ENCODE assay signal across 19 cellular contexts in genomic region chr1:221910222-221910621, GRCh38.
"Had no signal": no experiment of that assay in that cellular context is flagged by ENCODE, and none has a peak within 500 bp of the region (broad histone marks: within the 10 kb centered on the region; RNA-seq: fewer than 3 reads in every experiment).

No MANE protein-coding gene starts in this region.

- ATAC-seq: activated T-helper 17 cell treated with anti-CD3 and anti-CD28 coated beads, Interleukin-2, amount 50 U/mL, for 72 hours; left lobe of liver; stimulated activated naive CD8-positive, alpha-beta T cell treated with anti-CD3 and anti-CD28 coated beads, Interleukin-15, Interleukin-2, amounts not matched to agents 100 U/mL and 50 U/mL, for 24 hours had no signal

- H3K27me3 Mint-ChIP-seq: activated B cell treated with CpG ODN at 0.5 μM for 24 hours; activated naive CD4-positive, alpha-beta T cell treated with anti-CD3 and anti-CD28 coated beads, Interleukin-2, amount 10 ng/mL, durations not matched to agents 7 days and 5 days; type B pancreatic cell had no signal

- H3K27ac Mint-ChIP-seq: activated B cell treated with CpG ODN at 0.5 μM for 24 hours; activated CD4-positive, alpha-beta T cell treated with anti-CD3 and anti-CD28 coated beads, Interleukin-2, amount 10 ng/mL, durations not matched to agents 7 days and 5 days; activated naive CD4-positive, alpha-beta T cell treated with anti-CD3 and anti-CD28 coated beads, Interleukin-2, amount 10 ng/mL, durations not matched to agents 7 days and 5 days; activated T-helper 17 cell treated with anti-CD3 and anti-CD28 coated beads, Interleukin-2, amount 50 U/mL, for 72 hours; nephron; type B pancreatic cell had no signal

- DNase-seq: activated B cell treated with CpG ODN at 0.5 μM for 24 hours; activated CD4-positive, alpha-beta T cell treated with anti-CD3 and anti-CD28 coated beads, Interleukin-2, amount 10 ng/mL, durations not matched to agents 7 days and 5 days; activated CD8-positive, alpha-beta memory T cell treated with anti-CD3 and anti-CD28 coated beads for 24 hours; activated naive CD4-positive, alpha-beta T cell treated with anti-CD3 and anti-CD28 coated beads, Interleukin-2, amount 10 ng/mL, durations not matched to agents 7 days and 5 days; activated T-cell treated with anti-CD3 and anti-CD28 coated beads for 4 hours; adrenal gland; caudate nucleus; colonic mucosa; foreskin melanocyte; head of caudate nucleus; stimulated activated CD4-positive, alpha-beta T cell treated with anti-CD3 and anti-CD28 coated beads, Interleukin-12 subunit alpha, Interleukin-12 subunit beta, amount 100 ng/mL, for 4 hours; stimulated activated CD4-positive, alpha-beta T cell treated with anti-CD3 and anti-CD28 coated beads, Interleukin-2, amount 100 ng/mL, for 48 hours; stimulated activated CD8-positive, alpha-beta memory T cell treated with anti-CD3 and anti-CD28 coated beads, Interleukin-4, amount 100 ng/mL, for 48 hours; stimulated activated naive CD8-positive, alpha-beta T cell treated with anti-CD3 and anti-CD28 coated beads, Interleukin-15, Interleukin-2, amounts not matched to agents 100 U/mL and 50 U/mL, for 24 hours had no signal

- H3K4me3 Mint-ChIP-seq: activated B cell treated with CpG ODN at 0.5 μM for 24 hours; activated CD4-positive, alpha-beta T cell treated with anti-CD3 and anti-CD28 coated beads, Interleukin-2, amount 10 ng/mL, durations not matched to agents 7 days and 5 days; activated naive CD4-positive, alpha-beta T cell treated with anti-CD3 and anti-CD28 coated beads, Interleukin-2, amount 10 ng/mL, durations not matched to agents 7 days and 5 days; activated T-helper 17 cell treated with anti-CD3 and anti-CD28 coated beads, Interleukin-2, amount 50 U/mL, for 72 hours; nephron; type B pancreatic cell had no signal

- H3K27me3 ChIP-seq: adrenal gland, colonic mucosa, suprapubic skin had no signal

- H3K4me3 ChIP-seq: adrenal gland, colonic mucosa, suprapubic skin had no signal

- H3K4me1 Mint-ChIP-seq: nephron had no signal

- H3K4me1 ChIP-seq: adrenal gland, colonic mucosa, suprapubic skin had no signal

- H3K27ac ChIP-seq: adrenal gland, colonic mucosa, suprapubic skin had no signal

- H3K36me3 Mint-ChIP-seq: activated naive CD4-positive, alpha-beta T cell treated with anti-CD3 and anti-CD28 coated beads, Interleukin-2, amount 10 ng/mL, durations not matched to agents 7 days and 5 days; type B pancreatic cell had no signal

- H3K9me3 ChIP-seq: adrenal gland, colonic mucosa, suprapubic skin had no signal

- H3K36me3 ChIP-seq: adrenal gland, colonic mucosa, suprapubic skin had no signal
